3 cellular contexts compared by ENCODE assay signal in genomic region chr7:106445366-106445765, GRCh38.
A peak's percentile ranks its signal among the peaks of the same experiment; 100 is the strongest.
DNase-seq lines count a peak whose midpoint lies in the region; ATAC-seq, FAIRE-seq and TF ChIP-seq lines count a peak whose summit lies in the region.
"Not testable (repeated sequence)": the region's sequence is repeated elsewhere in the genome, so short reads cannot be mapped to it uniquely, and the experiment has no call there.

No MANE protein-coding gene starts in this region.

- TF ChIP-seq EP300 in K562 (IDR thresholded peaks at IDR 0.05; ENCODE audit: low read length); HepG2 (IDR thresholded peaks at IDR 0.05; ENCODE audit: low read depth in 2 of 2, low read length in 2 of 2); HepG2 (CRISPR knock-in tag; IDR thresholded peaks at IDR 0.05; ENCODE audit: borderline replicate concordance): not testable (repeated sequence)

- peaks cover 13 to 32% of the 10 kb centered on the region in 2 experiments; a peak in 4 of 5 replicates for H3K4me1 ChIP-seq in K562 (replicated peaks in 1 of 2; ENCODE audit: control insufficient read depth in 2 of 2, insufficient read depth in 2 of 2, low read length in 2 of 2)
- not testable (repeated sequence) for H3K4me1 ChIP-seq in HepG2 (ENCODE audit: insufficient read depth, low read length)

- intact Hi-C loops in K562 (cut with micrococcal nuclease); HepG2 (cut with micrococcal nuclease; ENCODE audit: unreplicated experiment): not testable (repeated sequence)

- not testable (repeated sequence) for H4K20me1 ChIP-seq in K562 (replicated peaks; ENCODE audit: control insufficient read depth, insufficient read depth, low read length); HepG2 (ENCODE audit: insufficient read depth, low read length)

- H3K9me1 ChIP-seq in K562 (ENCODE audit: control insufficient read depth, insufficient read depth, low read length) = not testable (repeated sequence)

- not testable (repeated sequence) for H3K36me3 ChIP-seq in K562 (ENCODE audit: control insufficient read depth, insufficient read depth, low read length); HepG2 (replicated peaks in 1 of 2; ENCODE audit: control insufficient read depth in 1 of 2, insufficient read depth in 2 of 2, low read length in 2 of 2)

- DNase-seq in H54 (ENCODE audit: insufficient read length, low spot score); K562 (ENCODE audit: extremely low read depth in 1 of 4, low spot score in 3 of 4); HepG2 (ENCODE audit: low spot score): not testable (repeated sequence)

- not testable (repeated sequence) for TF ChIP-seq POLR2A in H54 (IDR thresholded peaks at IDR 0.05; ENCODE audit: low read depth, low read length); K562 (conservative IDR thresholded peaks at IDR 0.05); HepG2 (IDR thresholded peaks at IDR 0.05; ENCODE audit: insufficient read depth in 1 of 2, low read depth in 2 of 2, low read length in 2 of 2)

- H3K27ac ChIP-seq in K562 (ENCODE audit: extremely low read depth, low read depth, low read length); HepG2 (ENCODE audit: extremely low read length, insufficient read depth, low read length): not testable (repeated sequence)

- H3K79me2 ChIP-seq in K562 (ENCODE audit: control insufficient read depth, insufficient read depth, low read length); HepG2 (ENCODE audit: insufficient read depth, low read length): not testable (repeated sequence)

- not testable (repeated sequence) for H2AFZ ChIP-seq in K562 (ENCODE audit: low read depth, low read length); HepG2 (ENCODE audit: low read length)

- H3K27me3 ChIP-seq in K562 (ENCODE audit: control insufficient read depth in 2 of 2, insufficient read depth in 2 of 2, low read length in 2 of 2); HepG2 (ENCODE audit: control insufficient read depth in 1 of 2, insufficient read depth in 2 of 2, low read length in 2 of 2): not testable (repeated sequence)

- not testable (repeated sequence) for H3K4me2 ChIP-seq in K562 (ENCODE audit: insufficient read depth, low read length); HepG2 (ENCODE audit: low read depth, low read length)

- CTCF ChIA-PET in K562 (lab: Yijun Ruan, JAX; ENCODE audit: low intra/inter-chr PET ratio); HepG2 (lab: Yijun Ruan, JAX; ENCODE audit: low intra/inter-chr PET ratio, low total read pairs): not testable (repeated sequence)

- not testable (repeated sequence) for BruUV-seq in K562 (replicated peaks; lab: Mats Ljungman, UMichigan); HepG2 (replicated peaks; lab: Mats Ljungman, UMichigan)

- not testable (repeated sequence) for TF ChIP-seq CTCF in K562 (IDR thresholded peaks at IDR 0.05 in 2 of 3, conservative IDR thresholded peaks at IDR 0.05 in 1 of 3; ENCODE audit: insufficient read depth in 2 of 3, low read depth in 1 of 3, low read length in 3 of 3); HepG2 (CRISPR knock-in tag; IDR thresholded peaks at IDR 0.05)

- POLR2A ChIA-PET in K562 (lab: Yijun Ruan, JAX); HepG2 (lab: Yijun Ruan, JAX): not testable (repeated sequence)

- in situ Hi-C loops in K562 (cut with MboI); HepG2 (cut with HindIII; ENCODE audit: extremely low pct_ligation_motif_present, low pct_unique_long_range_greater_than_20kb): not testable (repeated sequence)

- H3K9me3 ChIP-seq in K562 (replicated peaks; ENCODE audit: control insufficient read depth, insufficient read depth, low read depth, low read length); HepG2 (ENCODE audit: low read length): not testable (repeated sequence)

- H3K4me3 ChIP-seq in K562; HepG2 (replicated peaks in 1 of 3; ENCODE audit: insufficient read depth in 1 of 3, low read depth in 2 of 3, low read length in 3 of 3): not testable (repeated sequence)

- FAIRE-seq in H54 (lab: Jason Lieb, UNC) = peak; percentile 27
- FAIRE-seq in K562 (lab: Jason Lieb, UNC); HepG2 (lab: Jason Lieb, UNC): not testable (repeated sequence)

- TF ChIP-seq RAD21 in K562 (CRISPR knock-in tag; conservative IDR thresholded peaks at IDR 0.05 in 1 of 2, IDR thresholded peaks at IDR 0.05 in 1 of 2); HepG2 (CRISPR knock-in tag; IDR thresholded peaks at IDR 0.05): not testable (repeated sequence)

- not testable (repeated sequence) for ATAC-seq in K562, HepG2

- not testable (repeated sequence) for H3K9ac ChIP-seq in K562 (ENCODE audit: insufficient read depth in 1 of 2, low read depth in 2 of 2, low read length in 2 of 2); HepG2 (ENCODE audit: insufficient read depth, low read depth, low read length)

TF ChIP-seq in K562, 482 proteins besides CTCF, POLR2A, EP300 and RAD21:
- TF ChIP-seq OTX1 (CRISPR knock-in tag; IDR thresholded peaks at IDR 0.05) (peak; percentile 57; the same call in 1 of the 2 replicates), ZBTB26 (CRISPR knock-in tag; IDR thresholded peaks at IDR 0.05) (peak; percentile 58; the same call in 1 of the 2 replicates), TSC22D4 (tag; IDR thresholded peaks at IDR 0.05) (0 out of 2 replicates have a peak, but pooled peaks have one; percentile 46), LARP7 (IDR thresholded peaks at IDR 0.05) (0 out of 2 replicates have a peak, but pooled peaks have one; percentile 40), ELF4 (CRISPR knock-in tag; IDR thresholded peaks at IDR 0.05) (0 out of 2 replicates have a peak, but pooled peaks have one; percentile 32)

TF ChIP-seq in HepG2, 621 proteins besides CTCF, POLR2A, EP300 and RAD21:
- peak; percentile 33 for TF ChIP-seq HNRNPK (IDR thresholded peaks at IDR 0.05; ENCODE audit: low read depth, low read length, poor library complexity, severe bottlenecking)
